In genomic region chr12:98514984-98515367, GRCh38 we compare ENCODE assay signal across 8 cellular contexts. TPM values are rescaled to one million over a fixed set of nuclear protein-coding genes. Genes with fewer than 3 reads are reported as not detected.
DNase-seq lines count a peak whose midpoint lies in the region; ATAC-seq and TF ChIP-seq lines count a peak whose summit lies in the region.

No MANE protein-coding gene starts in this region.

- in situ Hi-C loops in HAP-1 (cut with MboI; ENCODE audit: low sequenced_read_pairs) = no loop called here

- no peak for DNase-seq in HAP-1 (ENCODE audit: low spot score in 2 of 2)
- DNase-seq in activated B cell treated with CpG ODN at 0.5 μM for 24 hours = no peak
- no peak for DNase-seq in heart right ventricle
- no peak for DNase-seq in skeletal muscle cell (ENCODE audit: low read depth)
- no peak for DNase-seq in head of caudate nucleus

- CTCF ChIA-PET in activated B cell treated with CpG ODN at 0.5 μM for 24 hours (lab: Charles Lee) = interaction anchor here (0.9 to 5.4 kb wide), 3 partner anchors 12 to 131 kb away, joined by 3 to 101 read pairs (median 5); no protein-coding TSS in a partner anchor

- H3K4me3 ChIP-seq in HAP-1 (peak overlapping the region; percentile 89), heart right ventricle (peak overlapping the region; percentile 70 to 98 (median 90)), skeletal muscle cell (ENCODE audit: low read depth, low read length) (peak overlapping the region; percentile 99)

- no peaks in the 10 kb centered on the region for H3K27me3 ChIP-seq in HAP-1 (ENCODE audit: low read depth)
- H3K27me3 ChIP-seq in heart right ventricle = no peaks in the 10 kb centered on the region

- H3K9me3 Mint-ChIP-seq in activated B cell treated with CpG ODN at 0.5 μM for 24 hours = no peaks in the 10 kb centered on the region

- POLR2A ChIA-PET in activated B cell treated with CpG ODN at 0.5 μM for 24 hours (lab: Charles Lee) = interaction anchor here (1.1 to 4.5 kb wide), 10 partner anchors 8 to 130 kb away, joined by 4 to 71 read pairs (median 9); partner anchors contain the start of genes APAF1, IKBIP and SLC25A3

- peaks cover 51% of the 10 kb centered on the region for H3K4me1 Mint-ChIP-seq in activated B cell treated with CpG ODN at 0.5 μM for 24 hours

- peaks cover 15% of the 10 kb centered on the region for H3K36me3 Mint-ChIP-seq in activated B cell treated with CpG ODN at 0.5 μM for 24 hours (ENCODE audit: low read depth)

- ATAC-seq in activated B cell treated with CpG ODN at 0.5 μM for 24 hours (ENCODE audit: low read depth) (no peak), heart right ventricle (peak in 1 of 8 donors; percentile 63), HG03135 (IDR thresholded peaks at IDR 0.05; ENCODE audit: unreplicated experiment) (no peak), HG03565 (IDR thresholded peaks at IDR 0.05; ENCODE audit: unreplicated experiment) (no peak), GM21447 (IDR thresholded peaks at IDR 0.05; ENCODE audit: unreplicated experiment) (no peak)

- H3K4me3 Mint-ChIP-seq in activated B cell treated with CpG ODN at 0.5 μM for 24 hours = peak overlapping the region; percentile 94

- WGBS in heart right ventricle, 2 donors = 0% methylated on average over 19 of the region's 19 CpGs

- peaks cover 25% of the 10 kb centered on the region for H3K4me1 ChIP-seq in HAP-1
- H3K4me1 ChIP-seq in heart right ventricle = peaks cover 0 to 48% (median 32%) of the 10 kb centered on the region in 9 donors

- no peaks in the 10 kb centered on the region for H3K27me3 Mint-ChIP-seq in activated B cell treated with CpG ODN at 0.5 μM for 24 hours

- H3K27ac ChIP-seq in heart right ventricle = peak overlapping the region; percentile 87 to 98 (median 96)

- H3K27ac Mint-ChIP-seq in activated B cell treated with CpG ODN at 0.5 μM for 24 hours = peak overlapping the region; percentile 97

- H3K36me3 ChIP-seq in HAP-1 (replicated peaks) (peaks cover 21% of the 10 kb centered on the region), heart right ventricle (no peaks in the 10 kb centered on the region)

- H3K9me3 ChIP-seq in HAP-1 = no peaks in the 10 kb centered on the region
- no peaks in the 10 kb centered on the region for H3K9me3 ChIP-seq in heart right ventricle

- intact Hi-C loops in activated B cell treated with CpG ODN at 0.5 μM for 24 hours (cut with micrococcal nuclease) (loop anchor here (1.0 to 10.0 kb wide), 3 partner anchors 12 to 1940 kb away; partner anchors contain the start of gene APAF1), heart right ventricle (cut with DNase I) (loop anchor here (1.0 to 10.0 kb wide), 9 partner anchors 11 to 93 kb away; no protein-coding TSS in a partner anchor), head of caudate nucleus (cut with DNase I) (loop anchor here (1.0 to 10.0 kb wide), 3 partner anchors 12 to 132 kb away; partner anchors contain the start of gene APAF1)

- TF ChIP-seq CTCF in activated B cell treated with CpG ODN at 0.5 μM for 24 hours (IDR thresholded peaks at IDR 0.05) = no peak
- TF ChIP-seq CTCF in heart right ventricle (IDR thresholded peaks at IDR 0.05) = no peak

RNA-seq across cellular contexts. Expression of gene TMPO, which starts 0.4 kb away (rescaled TPM):
- total RNA-seq in activated B cell treated with CpG ODN at 0.5 μM for 24 hours (115 and 116 TPM in 2 replicates), heart right ventricle (10 to 100 TPM in 8 of 10 donors, 1 to 10 TPM in 2; 9.1 to 27.6 (median 12.8) TPM)
- polyA plus RNA-seq in heart right ventricle = 10 to 100 TPM; 11.1 to 17.5 TPM
